Comparison of ENCODE assay signal across 29 cellular contexts in the genomic region with DNA sequence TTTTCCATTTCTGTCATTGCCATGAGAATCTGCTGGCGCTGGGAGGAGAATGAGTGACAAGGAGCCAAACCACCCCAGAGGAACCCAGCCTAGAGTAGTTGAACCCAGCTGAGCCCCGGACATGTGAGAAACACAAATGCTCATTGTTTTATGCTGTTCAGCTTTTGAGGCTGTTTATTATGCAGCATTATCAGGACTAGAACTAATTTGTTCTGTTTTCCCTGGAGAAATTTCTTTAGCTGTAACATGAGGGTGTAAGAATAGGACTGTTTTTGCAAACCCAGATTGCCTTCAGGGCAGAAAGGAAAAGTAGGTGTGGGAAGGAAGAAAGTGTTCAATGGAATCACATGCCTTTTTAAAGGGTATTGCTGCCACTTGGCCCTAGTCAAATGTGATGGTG. TPM values are rescaled to one million over a fixed set of nuclear protein-coding genes. Genes with fewer than 3 reads are reported as not detected.
DNase-seq lines count a peak whose midpoint lies in the region; ATAC-seq and TF ChIP-seq lines count a peak whose summit lies in the region.
"Had no signal": no experiment of that assay in that cellular context is flagged by ENCODE, and none has a peak within 500 bp of the region (broad histone marks: within the 10 kb centered on the region; RNA-seq: fewer than 3 reads in every experiment).

No MANE protein-coding gene starts in this region.

- peaks cover 4% of the 10 kb centered on the region for H3K36me3 Mint-ChIP-seq in endodermal cell (ENCODE audit: low read depth)
- H3K36me3 Mint-ChIP-seq: natural killer cell had no signal

- H3K9me3 Mint-ChIP-seq in endodermal cell: peaks cover 23% of the 10 kb centered on the region

- TF ChIP-seq CTCF in endodermal cell (conservative IDR thresholded peaks at IDR 0.05): no peak

- H3K4me1 Mint-ChIP-seq in endodermal cell: peaks cover 16% of the 10 kb centered on the region
- H3K4me1 Mint-ChIP-seq: central memory CD8-positive, alpha-beta T cell had no signal

- in situ Hi-C loops in SK-MEL-5 (cut with HindIII; ENCODE audit: low pct_unique_long_range_greater_than_20kb, low sequenced_read_pairs): no loop called here

- 83 to 91% methylated on average over 1 to 2 of the region's 2 CpGs for WGBS in endodermal cell (ENCODE audit: insufficient coverage in 1 of 2, insufficient read length in 1 of 2), 2 experiments

- H3K27me3 Mint-ChIP-seq in endodermal cell (ENCODE audit: insufficient read depth): no peaks in the 10 kb centered on the region
- H3K27me3 Mint-ChIP-seq: activated CD4-positive, alpha-beta T cell treated with anti-CD3 and anti-CD28 coated beads for 36 hours; activated naive CD8-positive, alpha-beta T cell had no signal

- H3K36me3 ChIP-seq in endodermal cell (ENCODE audit: control insufficient read depth, insufficient read depth, low read length): no peaks in the 10 kb centered on the region
- H3K36me3 ChIP-seq: BLaER1 had no signal

- H3K27me3 ChIP-seq in endodermal cell (ENCODE audit: control insufficient read depth, insufficient read depth, low read length, poor library complexity, severe bottlenecking) (no peaks in the 10 kb centered on the region), layer of hippocampus (ENCODE audit: control insufficient read depth, insufficient read depth, low read length) (no peaks in the 10 kb centered on the region)
- H3K27me3 ChIP-seq: BLaER1, testis had no signal

- H3K4me1 ChIP-seq in endodermal cell (ENCODE audit: control insufficient read depth, insufficient read depth, low read length): peaks cover 5% of the 10 kb centered on the region
- H3K4me1 ChIP-seq: BLaER1, Caco-2, testis had no signal

- no peak overlapping the region for H3K4me3 ChIP-seq in endodermal cell (ENCODE audit: low read length)
- H3K4me3 ChIP-seq: BLaER1, mucosa of descending colon, skin epidermis, testis had no signal

- no peaks in the 10 kb centered on the region for H3K9me3 ChIP-seq in endodermal cell (ENCODE audit: control insufficient read depth, low read length)
- H3K9me3 ChIP-seq: Caco-2, testis had no signal

- H3K27ac ChIP-seq in endodermal cell (ENCODE audit: low read depth, low read length) (peak overlapping the region; percentile 18), layer of hippocampus (ENCODE audit: low read depth, low read length) (peak overlapping the region; percentile 90), substantia nigra (ENCODE audit: low read depth, low read length, poor library complexity, severe bottlenecking) (peak overlapping the region; percentile 89)
- H3K27ac ChIP-seq: BLaER1, skin epidermis, testis, VCaP had no signal

- DNase-seq in SK-MEL-5 (ENCODE audit: low read depth, low spot score): peak; percentile 88
- DNase-seq in endodermal cell: no peak
- DNase-seq in substantia nigra (lab: John Stamatoyannopoulos, UW): peak in 46 of 49 donors; percentile 5 to 83 (median 50)
- no peak for DNase-seq in RPMI8226
- DNase-seq in activated CD4-positive, alpha-beta T cell treated with anti-CD3 and anti-CD28 coated beads for 4 hours: no peak
- no peak for DNase-seq in NCI-H2029 (lab: John Stamatoyannopoulos, UW)
- DNase-seq: activated CD4-positive, alpha-beta T cell treated with anti-CD3 and anti-CD28 coated beads for 36 hours; activated CD8-positive, alpha-beta T cell treated with anti-CD3 and anti-CD28 coated beads, Interleukin-2, amount 10 ng/mL, durations not matched to agents 7 days and 5 days; Caco-2; mucosa of descending colon; natural killer cell; NCI-H1694; NCI-H446; NCI-H774; retina; SIG-M5; stimulated activated naive B cell treated with anti-CD40 and anti-IgM and Interleukin-4, amounts not matched to agents 10 μg/mL and 1 μg/mL and 100 μg/mL, for 72 hours; SW 1271; T-helper 9 cell; testis had no signal

- no peak overlapping the region for H3K9ac ChIP-seq in endodermal cell (ENCODE audit: extremely low read depth, low read length, poor library complexity, severe bottlenecking)
- H3K9ac ChIP-seq: BLaER1 had no signal

- no peak for ATAC-seq in HG03045 (IDR thresholded peaks at IDR 0.05; ENCODE audit: unreplicated experiment)
- ATAC-seq: activated CD4-positive, alpha-beta T cell treated with anti-CD3 and anti-CD28 coated beads for 36 hours; activated CD8-positive, alpha-beta T cell treated with anti-CD3 and anti-CD28 coated beads, Interleukin-2, amount 10 ng/mL, durations not matched to agents 7 days and 5 days; mucosa of descending colon; natural killer cell; Panc1; stimulated activated naive B cell treated with anti-CD40 and anti-IgM and Interleukin-4, amounts not matched to agents 10 μg/mL and 1 μg/mL and 100 μg/mL, for 72 hours had no signal

- no peak overlapping the region for H3K27ac Mint-ChIP-seq in endodermal cell
- H3K27ac Mint-ChIP-seq: activated CD4-positive, alpha-beta T cell treated with anti-CD3 and anti-CD28 coated beads for 36 hours; activated CD8-positive, alpha-beta T cell treated with anti-CD3 and anti-CD28 coated beads, Interleukin-2, amount 10 ng/mL, durations not matched to agents 7 days and 5 days; activated naive CD8-positive, alpha-beta T cell; activated T-helper 2 cell treated with anti-CD3 and anti-CD28 coated beads, Interferon-gamma antibody, Interleukin-2, Interleukin-4, amounts not matched to agents 10 μg/mL and 5 μg/mL and 100 μg/mL, durations not matched to agents 14 hours and 24 hours and 36 hours; natural killer cell; stimulated activated naive B cell treated with anti-CD40 and anti-IgM and Interleukin-4, amounts not matched to agents 10 μg/mL and 1 μg/mL and 100 μg/mL, for 72 hours had no signal

- no peak overlapping the region for H3K4me3 Mint-ChIP-seq in endodermal cell
- H3K4me3 Mint-ChIP-seq: activated CD4-positive, alpha-beta T cell treated with anti-CD3 and anti-CD28 coated beads for 36 hours; activated CD8-positive, alpha-beta T cell treated with anti-CD3 and anti-CD28 coated beads, Interleukin-2, amount 10 ng/mL, durations not matched to agents 7 days and 5 days; activated naive CD8-positive, alpha-beta T cell; central memory CD8-positive, alpha-beta T cell; natural killer cell; stimulated activated naive B cell treated with anti-CD40 and anti-IgM and Interleukin-4, amounts not matched to agents 10 μg/mL and 1 μg/mL and 100 μg/mL, for 72 hours had no signal

RNA-seq across cellular contexts. Expression of a gene that starts 28.5 kb away (rescaled TPM):
- 36.8 and 37.5 TPM in 2 replicates for total RNA-seq in SK-MEL-5 (2014; rRNA removed; shearing (Covaris generic))
- polyA plus RNA-seq in SK-MEL-5 (2015; cell fraction: cytosol; rRNA removed): 25.0 and 27.4 TPM in 2 replicates
- 33.0 and 38.9 TPM in 2 replicates for polyA plus RNA-seq in SK-MEL-5 (2015; cell fraction: nucleus; rRNA removed)
- total RNA-seq in endodermal cell: 1 to 10 TPM in 1 of 2 donors, under 1 TPM in 1; 0.44 to 1.4 TPM
- 1.8 TPM for polyA plus RNA-seq in endodermal cell (2013, experiment 1 of 2)
- 3.0 TPM for polyA plus RNA-seq in endodermal cell (2013, experiment 2 of 2)
- total RNA-seq: Caco-2 had no signal

Comparison
In these comparisons a context has a peak if more than half of its experiments do, and no peak if none do; other contexts are left out.
1. DNase-seq: peak in SK-MEL-5 (single experiment) and substantia nigra (46 of 49); none in endodermal cell (single experiment), RPMI8226 (single experiment), activated CD4-positive, alpha-beta T cell treated with anti-CD3 and anti-CD28 coated beads for 4 hours (0 of 2) and NCI-H2029 (single experiment).
2. H3K27ac ChIP-seq: peak in every context shown above with its lines; median percentile 90 in layer of hippocampus; 89 in substantia nigra; 18 in endodermal cell.
3. RNA of a gene that starts 28.5 kb away (total RNA-seq): 36.8 to 37.5 TPM in SK-MEL-5; 0.44 to 1.4 TPM in endodermal cell; every median in the first group is over 10 times any median in the second.